29 cellular contexts compared by ENCODE assay signal in genomic region chr3:19769694-19770093, GRCh38.
DNase-seq lines count a peak whose midpoint lies in the region; ATAC-seq lines count a peak whose summit lies in the region.
"Had no signal": no experiment of that assay in that cellular context is flagged by ENCODE, and none has a peak within 500 bp of the region (broad histone marks: within the 10 kb centered on the region; RNA-seq: fewer than 3 reads in every experiment).

No MANE protein-coding gene starts in this region.

- in situ Hi-C loops in G401 (cut with HindIII; ENCODE audit: low sequenced_read_pairs): no loop called here

- no peak for DNase-seq in G401 (ENCODE audit: low spot score)
- DNase-seq in DMS79 treated with DMSO at 0.1 percent for 48 hours (lab: John Stamatoyannopoulos, UW): no peak
- DNase-seq in H4 (ENCODE audit: low spot score): no peak
- DNase-seq: activated CD4-positive, alpha-beta T cell treated with anti-CD3 and anti-CD28 coated beads for 36 hours; activated CD8-positive, alpha-beta T cell treated with anti-CD3 and anti-CD28 coated beads, Interleukin-2, amount 10 ng/mL, durations not matched to agents 7 days and 5 days; activated naive CD4-positive, alpha-beta T cell treated with anti-CD3 and anti-CD28 coated beads, Interleukin-2, amount 50 U/mL, for 16 hours; activated T-cell treated with anti-CD3 and anti-CD28 coated beads for 4 hours; BE2C; body of pancreas; CD8-positive, alpha-beta T cell; DMS 273 treated with DMSO at 0.1 percent for 48 hours; EL; glutamatergic neuron; mammary epithelial cell; MM.1S; mucosa of descending colon; natural killer cell; NCI-H2081 treated with DMSO at 0.1 percent for 48 hours; NCI-H226; occipital lobe; right lobe of liver; stimulated activated CD8-positive, alpha-beta memory T cell treated with anti-CD3 and anti-CD28 coated beads, Interleukin-4, amount 100 ng/mL, for 48 hours; stomach; thyroid gland had no signal

- ATAC-seq in GM18868 (IDR thresholded peaks at IDR 0.05; ENCODE audit: unreplicated experiment) (peak; percentile 87), GM21786 (IDR thresholded peaks at IDR 0.05; ENCODE audit: unreplicated experiment) (peak; percentile 45), HG03342 (IDR thresholded peaks at IDR 0.05; ENCODE audit: unreplicated experiment) (peak; percentile 74), GM18870 (IDR thresholded peaks at IDR 0.05; ENCODE audit: unreplicated experiment) (no peak)
- ATAC-seq: activated CD4-positive, alpha-beta T cell treated with anti-CD3 and anti-CD28 coated beads for 36 hours; activated CD8-positive, alpha-beta T cell treated with anti-CD3 and anti-CD28 coated beads, Interleukin-2, amount 10 ng/mL, durations not matched to agents 7 days and 5 days; body of pancreas; CD8-positive, alpha-beta T cell; esophagus mucosa; mucosa of descending colon; natural killer cell; right lobe of liver had no signal
